21 cellular contexts compared by ENCODE assay signal in genomic region chr3:13032206-13032605, GRCh38. TPM values are rescaled to one million over a fixed set of nuclear protein-coding genes. Genes with fewer than 3 reads are reported as not detected.
DNase-seq lines count a peak whose midpoint lies in the region; ATAC-seq and TF ChIP-seq lines count a peak whose summit lies in the region.
"Had no signal": no experiment of that assay in that cellular context is flagged by ENCODE, and none has a peak within 500 bp of the region (broad histone marks: within the 10 kb centered on the region; RNA-seq: fewer than 3 reads in every experiment).

No MANE protein-coding gene starts in this region.

- H3K27ac Mint-ChIP-seq in activated CD4-positive, alpha-beta T cell treated with anti-CD3 and anti-CD28 coated beads, Interleukin-2, amount 10 ng/mL, durations not matched to agents 7 days and 5 days: peak overlapping the region; percentile 32
- H3K27ac Mint-ChIP-seq: B cell; CD8-positive, alpha-beta T cell; GM23338; HFFc6 had no signal

- CTCF ChIA-PET in activated CD4-positive, alpha-beta T cell treated with anti-CD3 and anti-CD28 coated beads, Interleukin-2, amount 10 ng/mL, durations not matched to agents 7 days and 5 days (lab: Charles Lee): no interaction called here
- CTCF ChIA-PET in IMR-90 (lab: Yijun Ruan, JAX): no interaction called here

- TF ChIP-seq POLR2A in IMR-90 (IDR thresholded peaks at IDR 0.05; ENCODE audit: low read depth, low read length) (no peak), spleen (IDR thresholded peaks at IDR 0.05) (no peak)

- H3K4me3 ChIP-seq in IMR-90 (ENCODE audit: insufficient read depth, low read depth, low read length): no peak overlapping the region
- H3K4me3 ChIP-seq in lower lobe of right lung: no peak overlapping the region
- no peak overlapping the region for H3K4me3 ChIP-seq in spleen
- H3K4me3 ChIP-seq: BLaER1, GM12878, GM23338, HAP-1 had no signal

- H3K56ac ChIP-seq in IMR-90 (ENCODE audit: extremely low read depth, insufficient read depth, low read length): no peak overlapping the region

- H4K91ac ChIP-seq in IMR-90 (ENCODE audit: insufficient read depth, low read depth, low read length): no peak overlapping the region

- no peak overlapping the region for H2AFZ ChIP-seq in IMR-90 (replicated peaks; ENCODE audit: low read length, poor library complexity)
- H2AFZ ChIP-seq: GM23338 had no signal

- peaks cover 50% of the 10 kb centered on the region for H3K27me3 ChIP-seq in IMR-90 (ENCODE audit: control insufficient read depth, insufficient read depth, low read length)
- no peaks in the 10 kb centered on the region for H3K27me3 ChIP-seq in lower lobe of right lung (ENCODE audit: low read depth)
- no peaks in the 10 kb centered on the region for H3K27me3 ChIP-seq in spleen (replicated peaks in 1 of 7)
- H3K27me3 ChIP-seq: BLaER1 had no signal

- TF ChIP-seq CTCF in IMR-90 (conservative IDR thresholded peaks at IDR 0.05; ENCODE audit: low read depth, low read length) (no peak), lower lobe of right lung (IDR thresholded peaks at IDR 0.05) (no peak), spleen (IDR thresholded peaks at IDR 0.05 in 8 of 11, conservative IDR thresholded peaks at IDR 0.05 in 3 of 11) (no peak)

- no peaks in the 10 kb centered on the region for H3K27me3 Mint-ChIP-seq in activated CD4-positive, alpha-beta T cell treated with anti-CD3 and anti-CD28 coated beads, Interleukin-2, amount 10 ng/mL, durations not matched to agents 7 days and 5 days
- H3K27me3 Mint-ChIP-seq: B cell; CD4-positive, CD25-positive, alpha-beta regulatory T cell had no signal

- no peak for TF ChIP-seq RAD21 in IMR-90 (IDR thresholded peaks at IDR 0.05; ENCODE audit: low read length)

- no peak overlapping the region for H3K9ac ChIP-seq in IMR-90 (ENCODE audit: low read depth, low read length)

- DNase-seq in activated CD4-positive, alpha-beta T cell treated with anti-CD3 and anti-CD28 coated beads, Interleukin-2, amount 10 ng/mL, durations not matched to agents 7 days and 5 days: no peak
- DNase-seq in activated CD4-positive, alpha-beta T cell treated with anti-CD3 and anti-CD28 coated beads for 4 hours: no peak
- DNase-seq in IMR-90 (no peak), lower lobe of right lung (peak; percentile 25), spleen (peak; percentile 66), mesenteric fat pad (ENCODE audit: low spot score) (no peak), ecto neural progenitor cell (ENCODE audit: low spot score) (no peak)
- DNase-seq: Caco-2; CD4-positive, CD25-positive, alpha-beta regulatory T cell; CD8-positive, alpha-beta T cell; DMS153; EL; GDM1; HFFc6 had no signal

- no peak for ATAC-seq in IMR-90 (ENCODE audit: low read depth)
- ATAC-seq in lower lobe of right lung: no peak
- ATAC-seq: CD8-positive, alpha-beta T cell; GM12878 had no signal

- H2BK5ac ChIP-seq in IMR-90 (ENCODE audit: low read depth, low read length, poor library complexity, severe bottlenecking): no peak overlapping the region

- no peak overlapping the region for H3K4ac ChIP-seq in IMR-90 (ENCODE audit: low read depth, low read length)

- H2AK9ac ChIP-seq in IMR-90 (replicated peaks; ENCODE audit: low read depth, low read length, poor library complexity): peak overlapping the region; percentile 73

- no peak overlapping the region for H3K4me2 ChIP-seq in IMR-90 (ENCODE audit: low read depth, low read length)
- H3K4me2 ChIP-seq: BLaER1, GM23338 had no signal

- H2BK15ac ChIP-seq in IMR-90 (ENCODE audit: low read depth, low read length): no peak overlapping the region

- no peak overlapping the region for H3K27ac ChIP-seq in IMR-90 (ENCODE audit: insufficient read depth, low read length)
- no peak overlapping the region for H3K27ac ChIP-seq in lower lobe of right lung
- H3K27ac ChIP-seq in spleen: no peak overlapping the region
- H3K27ac ChIP-seq: 22Rv1, BLaER1, C4-2B had no signal

- no peak overlapping the region for H2BK20ac ChIP-seq in IMR-90 (ENCODE audit: low read depth, low read length)

- BruUV-seq in IMR-90 (replicated peaks; lab: Mats Ljungman, UMichigan): no TSS peak

- H3K9me3 Mint-ChIP-seq in activated CD4-positive, alpha-beta T cell treated with anti-CD3 and anti-CD28 coated beads, Interleukin-2, amount 10 ng/mL, durations not matched to agents 7 days and 5 days: no peaks in the 10 kb centered on the region
- H3K9me3 Mint-ChIP-seq: CD8-positive, alpha-beta T cell; GM23338; HFFc6 had no signal

- dilution Hi-C loops in IMR-90 (cut with HindIII; ENCODE audit: low sequenced_read_pairs, unreplicated experiment): no loop called here

- no peaks in the 10 kb centered on the region for H3K9me1 ChIP-seq in IMR-90 (ENCODE audit: insufficient read depth, low read length)

- no peak overlapping the region for H3K14ac ChIP-seq in IMR-90 (replicated peaks; ENCODE audit: low read depth, low read length)

- H3K36me3 Mint-ChIP-seq in activated CD4-positive, alpha-beta T cell treated with anti-CD3 and anti-CD28 coated beads, Interleukin-2, amount 10 ng/mL, durations not matched to agents 7 days and 5 days (ENCODE audit: low read depth): no peaks in the 10 kb centered on the region
- H3K36me3 Mint-ChIP-seq: CD8-positive, alpha-beta T cell had no signal

- H3K79me1 ChIP-seq in IMR-90 (ENCODE audit: low read depth in 1 of 2, low read length in 2 of 2): no peaks in the 10 kb centered on the region

- no peaks in the 10 kb centered on the region for H3K4me1 Mint-ChIP-seq in activated CD4-positive, alpha-beta T cell treated with anti-CD3 and anti-CD28 coated beads, Interleukin-2, amount 10 ng/mL, durations not matched to agents 7 days and 5 days

- H4K5ac ChIP-seq in IMR-90 (ENCODE audit: low read depth, low read length): no peak overlapping the region

- H3K36me3 ChIP-seq in IMR-90 (ENCODE audit: control insufficient read depth, insufficient read depth, low read length) (no peaks in the 10 kb centered on the region), lower lobe of right lung (no peaks in the 10 kb centered on the region), spleen (no peaks in the 10 kb centered on the region)
- H3K36me3 ChIP-seq: HAP-1 had no signal

- no CpG with 5 or more reads among the region's 13 CpGs for WGBS in IMR-90 (ENCODE audit: extremely low coverage in 2 of 2, insufficient read length in 1 of 2), 2 experiments
- WGBS in spleen, 5 donors: 93 to 96% (median 94%) methylated on average over 13 of the region's 13 CpGs

- H3K4me1 ChIP-seq in IMR-90 (ENCODE audit: control insufficient read depth, insufficient read depth, low read length) (no peaks in the 10 kb centered on the region), lower lobe of right lung (no peaks in the 10 kb centered on the region), spleen (peaks cover 0 to 5% (median 0%) of the 10 kb centered on the region in 6 donors)
- H3K4me1 ChIP-seq: Caco-2, HAP-1 had no signal

- intact Hi-C loops in IMR-90 (cut with micrococcal nuclease) (no loop called here), lower lobe of right lung (cut with DNase I) (no loop called here), spleen (cut with DNase I; ENCODE audit: low total_unique reads) (no loop called here)

- H2BK120ac ChIP-seq in IMR-90 (ENCODE audit: low read depth, low read length): no peak overlapping the region

- no peak overlapping the region for H2AK5ac ChIP-seq in IMR-90 (ENCODE audit: low read depth, low read length)

- no peak overlapping the region for H3K4me3 Mint-ChIP-seq in activated CD4-positive, alpha-beta T cell treated with anti-CD3 and anti-CD28 coated beads, Interleukin-2, amount 10 ng/mL, durations not matched to agents 7 days and 5 days
- H3K4me3 Mint-ChIP-seq: B cell; CD8-positive, alpha-beta T cell; GM23338; HFFc6 had no signal

- no peak overlapping the region for H4K8ac ChIP-seq in IMR-90 (ENCODE audit: low read depth in 2 of 2, low read length in 2 of 2)

- no peak overlapping the region for H3K23ac ChIP-seq in IMR-90 (ENCODE audit: low read depth, low read length)

- POLR2A ChIA-PET in activated CD4-positive, alpha-beta T cell treated with anti-CD3 and anti-CD28 coated beads, Interleukin-2, amount 10 ng/mL, durations not matched to agents 7 days and 5 days (lab: Charles Lee): no interaction called here
- POLR2A ChIA-PET in IMR-90 (lab: Charles Lee; ENCODE audit: unreplicated experiment): no interaction called here

- H3K18ac ChIP-seq in IMR-90 (ENCODE audit: low read depth, low read length): no peak overlapping the region

- in situ Hi-C loops in IMR-90 (cut with MboI; ENCODE audit: low sequenced_read_pairs): no loop called here

- H3K9me3 ChIP-seq in IMR-90 (ENCODE audit: control insufficient read depth, insufficient read depth, low read length): no peaks in the 10 kb centered on the region
- H3K9me3 ChIP-seq in lower lobe of right lung: no peaks in the 10 kb centered on the region
- H3K9me3 ChIP-seq in spleen: no peaks in the 10 kb centered on the region
- H3K9me3 ChIP-seq: BLaER1, Caco-2, HAP-1 had no signal

- no peaks in the 10 kb centered on the region for H4K20me1 ChIP-seq in IMR-90 (ENCODE audit: insufficient read depth, low read length)

TF ChIP-seq in IMR-90, 13 proteins besides CTCF, POLR2A, EP300 and RAD21:
- TF ChIP-seq NFE2L2 (IDR thresholded peaks at IDR 0.05; ENCODE audit: low read depth, low read length) (no peak), RCOR1 (IDR thresholded peaks at IDR 0.05; ENCODE audit: insufficient replicate concordance, low read length) (no peak), FOS (IDR thresholded peaks at IDR 0.05; ENCODE audit: low read depth, low read length) (no peak), MXI1 (IDR thresholded peaks at IDR 0.05; ENCODE audit: borderline replicate concordance, low read depth, low read length) (no peak), SMC3 (IDR thresholded peaks at IDR 0.05; ENCODE audit: low read depth, low read length) (no peak), CEBPB (IDR thresholded peaks at IDR 0.05; ENCODE audit: low read depth, low read length) (no peak), MAFK (IDR thresholded peaks at IDR 0.05; ENCODE audit: low read depth, low read length) (no peak), MAZ (IDR thresholded peaks at IDR 0.05; ENCODE audit: borderline replicate concordance, low read depth, low read length) (no peak)

RNA-seq across cellular contexts. Expression of gene IQSEC1, which starts 41.0 kb away (rescaled TPM):
- total RNA-seq in activated CD4-positive, alpha-beta T cell treated with anti-CD3 and anti-CD28 coated beads, Interleukin-2, amount 10 ng/mL, durations not matched to agents 7 days and 5 days: 10 to 100 TPM; 58.2 to 70.4 TPM
- total RNA-seq in IMR-90 (2012; rRNA removed) (5.9 and 6.4 TPM in 2 replicates), lower lobe of right lung (82.3 TPM), spleen (100 to 1,000 TPM; 107 to 170 (median 123) TPM), mesenteric fat pad (70.1 TPM)
- polyA plus RNA-seq in IMR-90 (2012; rRNA removed) (11.6 and 11.9 TPM in 2 replicates), spleen (10 to 100 TPM; 23.0 to 39.1 (median 38.7) TPM)
- 7.4 and 10.4 TPM in 2 replicates for polyA plus RNA-seq in IMR-90 (2012; cell fraction: cytosol; rRNA removed)
- polyA plus RNA-seq in IMR-90 (2012; cell fraction: nucleus; rRNA removed; ENCODE audit: low replicate concordance): 32.9 and 36.9 TPM in 2 replicates

Comparison
In these comparisons a context has a peak if more than half of its experiments do, and no peak if none do; other contexts are left out.
1. DNase-seq: peak in lower lobe of right lung (single experiment) and spleen (single experiment); none in activated CD4-positive, alpha-beta T cell treated with anti-CD3 and anti-CD28 coated beads, Interleukin-2, amount 10 ng/mL, durations not matched to agents 7 days and 5 days (single experiment), activated CD4-positive, alpha-beta T cell treated with anti-CD3 and anti-CD28 coated beads for 4 hours (0 of 2), IMR-90 (single experiment), mesenteric fat pad (single experiment) and ecto neural progenitor cell (single experiment).